ENCODE assay signal across 8 cellular contexts in the genomic region with DNA sequence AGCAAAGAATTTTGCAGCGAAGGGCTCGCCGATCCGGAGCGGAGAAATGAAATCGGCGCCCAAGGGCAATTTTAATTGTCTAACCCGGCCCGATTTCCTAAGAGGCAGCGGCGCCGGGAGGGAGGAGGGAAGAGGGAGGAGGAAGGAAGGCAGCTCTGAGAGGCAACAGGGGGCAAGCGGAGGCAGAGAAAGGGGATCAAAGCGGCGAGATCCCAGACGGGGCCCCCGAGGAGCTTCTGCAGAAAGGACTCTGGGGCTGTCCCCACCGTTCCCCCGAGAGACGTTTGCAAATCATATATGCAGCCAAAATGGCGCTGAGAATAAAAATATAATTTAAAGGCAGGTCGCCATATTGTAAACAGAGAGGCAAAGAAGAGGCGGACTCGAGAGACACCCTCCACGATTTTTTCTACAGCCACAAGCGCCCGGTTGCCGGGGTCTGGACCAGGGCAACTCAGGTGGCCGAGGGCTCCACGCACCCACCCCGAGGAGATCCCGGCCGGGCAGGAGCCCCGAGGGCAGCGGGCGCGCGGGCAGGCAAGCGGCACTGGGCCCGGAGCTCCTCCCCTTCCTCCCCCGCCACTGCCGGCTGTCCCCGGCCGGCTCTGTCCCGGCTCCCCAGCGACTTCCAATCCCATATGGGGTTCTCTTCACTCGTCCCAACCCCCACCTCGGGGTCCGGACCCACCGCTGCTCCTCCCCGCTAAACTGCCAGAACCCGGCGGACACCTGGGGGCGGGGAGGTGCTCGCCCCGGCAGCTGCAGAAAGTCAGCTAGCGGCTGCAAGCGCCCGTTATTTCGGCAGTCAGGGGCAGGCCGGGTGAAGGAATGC. TPM values are rescaled to one million over a fixed set of nuclear protein-coding genes. Genes with fewer than 3 reads are reported as not detected.
DNase-seq lines count a peak whose midpoint lies in the region; ATAC-seq and TF ChIP-seq lines count a peak whose summit lies in the region.

No MANE protein-coding gene starts in this region.

- H3K4me3 ChIP-seq in AG10803 (ENCODE audit: low read length) (peak overlapping the region; percentile 92), HEK293 (ENCODE audit: low read depth, low read length) (peak overlapping the region; percentile 87), RWPE2 (ENCODE audit: severe bottlenecking) (peak overlapping the region; percentile 47), osteoblast (ENCODE audit: insufficient read depth, low read length) (peak overlapping the region; percentile 85), thyroid gland (replicated peaks in 1 of 3) (peak overlapping the region; percentile 56 to 90 (median 71))

- peak overlapping the region; percentile 97 for H3K4me3 Mint-ChIP-seq in glutamatergic neuron (ENCODE audit: unreplicated experiment)

- POLR2A ChIA-PET in HEK293 (lab: Yijun Ruan, JAX) = interaction anchor here (0.6 to 2.3 kb wide), 15 partner anchors 9 to 613 kb away, joined by 3 to 48 read pairs (median 4); a partner anchor contains a TSS

- no peaks in the 10 kb centered on the region for H3K27me3 ChIP-seq in RWPE2 (ENCODE audit: insufficient read depth, poor library complexity, severe bottlenecking)
- no peaks in the 10 kb centered on the region for H3K27me3 ChIP-seq in osteoblast (ENCODE audit: insufficient read depth, low read length)
- no peaks in the 10 kb centered on the region for H3K27me3 ChIP-seq in thyroid gland

- peaks cover 19% of the 10 kb centered on the region for H3K4me1 Mint-ChIP-seq in glutamatergic neuron (ENCODE audit: low read depth, unreplicated experiment)

- TF ChIP-seq POLR2A in thyroid gland (IDR thresholded peaks at IDR 0.05) = peak in 1 of 2 donors; percentile 29

- H2AFZ ChIP-seq in osteoblast (ENCODE audit: low read length) = peak overlapping the region; percentile 76

- CTCF ChIA-PET in HEK293 (lab: Yijun Ruan, JAX) = interaction anchor here (0.5 to 18.9 kb wide), 12 partner anchors 17 to 223 kb away, joined by 3 to 680 read pairs (median 4); a partner anchor contains a TSS

- no peak for TF ChIP-seq CTCF in AG10803 (conservative IDR thresholded peaks at IDR 0.05; ENCODE audit: low read length)
- TF ChIP-seq CTCF in HEK293 (tag by site-specific recombination; IDR thresholded peaks at IDR 0.05) = no peak
- no peak for TF ChIP-seq CTCF in RWPE2 (IDR thresholded peaks at IDR 0.05; ENCODE audit: poor library complexity, severe bottlenecking)
- no peak for TF ChIP-seq CTCF in glutamatergic neuron (IDR thresholded peaks at IDR 0.05; ENCODE audit: partially characterized antibody, unreplicated experiment)
- no peak for TF ChIP-seq CTCF in osteoblast (IDR thresholded peaks at IDR 0.05; ENCODE audit: extremely low read depth, low read depth, low read length)
- peak in 1 of 6 experiments; percentile 13 for TF ChIP-seq CTCF in thyroid gland (IDR thresholded peaks at IDR 0.05)

- H3K4me1 ChIP-seq in HEK293 (ENCODE audit: control insufficient read depth, insufficient read depth, low read length) (peaks cover 18% of the 10 kb centered on the region), RWPE2 (ENCODE audit: insufficient read depth, poor library complexity, severe bottlenecking) (peaks cover 29% of the 10 kb centered on the region), osteoblast (ENCODE audit: insufficient read depth, low read length) (peaks cover 45% of the 10 kb centered on the region), thyroid gland (peaks cover 19 to 51% of the 10 kb centered on the region in 2 donors)

- H3K9me3 ChIP-seq in HEK293 (ENCODE audit: control insufficient read depth, insufficient read depth, low read depth, low read length) (no peaks in the 10 kb centered on the region), RWPE2 (ENCODE audit: severe bottlenecking) (no peaks in the 10 kb centered on the region), osteoblast (ENCODE audit: low read depth, low read length) (no peaks in the 10 kb centered on the region), thyroid gland (no peaks in the 10 kb centered on the region)

- peaks cover 13% of the 10 kb centered on the region for H4K20me1 ChIP-seq in osteoblast (ENCODE audit: insufficient read depth, low read length)

- peak overlapping the region; percentile 94 for H3K4me2 ChIP-seq in osteoblast (ENCODE audit: insufficient read depth, low read length)

- H3K79me2 ChIP-seq in osteoblast (ENCODE audit: insufficient read depth, low read length) = peaks cover 63% of the 10 kb centered on the region

- H3K36me3 Mint-ChIP-seq in glutamatergic neuron (ENCODE audit: unreplicated experiment) = no peaks in the 10 kb centered on the region

- peak overlapping the region; percentile 92 for H3K27ac Mint-ChIP-seq in glutamatergic neuron (ENCODE audit: unreplicated experiment)

- peaks cover 12% of the 10 kb centered on the region for H3K9me3 Mint-ChIP-seq in glutamatergic neuron (ENCODE audit: unreplicated experiment)

- DNase-seq in AG10803 (ENCODE audit: low read depth) = peak; percentile 52
- no peak for DNase-seq in RWPE2 (ENCODE audit: low spot score)
- peak; percentile 64 for DNase-seq in activated naive CD4-positive, alpha-beta T cell treated with Interleukin-2 at 50 U/mL for 16 hours
- DNase-seq in glutamatergic neuron = peak; percentile 70
- no peak for DNase-seq in osteoblast (ENCODE audit: insufficient read length, low spot score, missing footprints)
- peak; percentile 63 to 65 for DNase-seq in thyroid gland

- peak overlapping the region; percentile 81 for H3K27ac ChIP-seq in HEK293 (ENCODE audit: extremely low read depth, low read depth, low read length)
- H3K27ac ChIP-seq in RWPE2 (ENCODE audit: poor library complexity, severe bottlenecking) = peak overlapping the region; percentile 86
- H3K27ac ChIP-seq in osteoblast (ENCODE audit: low read depth, low read length) = peak overlapping the region; percentile 88
- peak overlapping the region; percentile 87 to 95 (median 89) for H3K27ac ChIP-seq in thyroid gland

- 0% methylated on average over 41 to 59 of the region's 61 CpGs for WGBS in thyroid gland, 2 donors

- H3K36me3 ChIP-seq in HEK293 (ENCODE audit: control insufficient read depth in 2 of 2, insufficient read depth in 1 of 2, low read length in 2 of 2) (peaks cover 13 to 15% of the 10 kb centered on the region in 2 experiments), RWPE2 (ENCODE audit: low read depth) (peaks cover 31% of the 10 kb centered on the region), osteoblast (ENCODE audit: insufficient read depth, low read length) (no peaks in the 10 kb centered on the region), thyroid gland (no peaks in the 10 kb centered on the region)

- H3K27me3 Mint-ChIP-seq in glutamatergic neuron (ENCODE audit: unreplicated experiment) = peaks cover 11% of the 10 kb centered on the region

- ATAC-seq in RWPE2 (ENCODE audit: low read depth) (no peak), GM19328 (IDR thresholded peaks at IDR 0.05; ENCODE audit: unreplicated experiment) (no peak)

- intact Hi-C loops in thyroid gland (cut with DNase I) = loop anchor here (5.0 to 10.0 kb wide), 3 partner anchors 42 to 615 kb away; a partner anchor contains a TSS

TF ChIP-seq in HEK293, 187 proteins besides CTCF, POLR2A, EP300 and RAD21 (continues in another document):
- TF ChIP-seq ZNF629 (tag by site-specific recombination; IDR thresholded peaks at IDR 0.05) (0 out of 2 replicates have a peak, but pooled peaks have one; percentile 7), ZNF670 (tag by site-specific recombination; IDR thresholded peaks at IDR 0.05; ENCODE audit: low read depth) (no peak), GLIS1 (tag by site-specific recombination; IDR thresholded peaks at IDR 0.05) (no peak), ZNF664 (tag by site-specific recombination; IDR thresholded peaks at IDR 0.05) (peak; percentile 26; the same call in 1 of the 2 replicates), SP3 (tag by site-specific recombination; IDR thresholded peaks at IDR 0.05) (peak; percentile 52), ZNF423 (tag by site-specific recombination; IDR thresholded peaks at IDR 0.05) (peak; percentile 15; the same call in 1 of the 2 replicates), IKZF3 (tag by site-specific recombination; IDR thresholded peaks at IDR 0.05) (no peak; the same call in none of the 2 replicates), ZNF121 (tag by site-specific recombination; IDR thresholded peaks at IDR 0.05) (no peak), ZEB2 (tag by site-specific recombination; IDR thresholded peaks at IDR 0.05) (peak; percentile 49; the same call in 1 of the 2 replicates), ZNF76 (tag by site-specific recombination; IDR thresholded peaks at IDR 0.05; ENCODE audit: borderline replicate concordance, low read depth) (peak; percentile 29), GLIS2 (tag by site-specific recombination; IDR thresholded peaks at IDR 0.05) (peak; percentile 74), HOXA7 (CRISPR knock-in tag; IDR thresholded peaks at IDR 0.05; ENCODE audit: borderline replicate concordance) (no peak), SP7 (tag by site-specific recombination; IDR thresholded peaks at IDR 0.05) (no peak), SP2 (tag by site-specific recombination; IDR thresholded peaks at IDR 0.05) (peak; percentile 71), ZNF335 (tag by site-specific recombination; conservative IDR thresholded peaks at IDR 0.05) (peak; percentile 88), REPIN1 (tag by site-specific recombination; IDR thresholded peaks at IDR 0.05; ENCODE audit: low read depth) (no peak), TCF7L2 (IDR thresholded peaks at IDR 0.05; ENCODE audit: borderline replicate concordance, low read depth, low read length) (peak; percentile 48; the same call in 1 of the 2 replicates), ZNF660 (tag by site-specific recombination; IDR thresholded peaks at IDR 0.05) (0 out of 2 replicates have a peak, but pooled peaks have one; percentile 14), TRIM28 (IDR thresholded peaks at IDR 0.05; ENCODE audit: borderline replicate concordance, low read length) (no peak)

RNA-seq across cellular contexts. Expression of a gene that starts 1.9 kb away (rescaled TPM):
- total RNA-seq in glutamatergic neuron (ENCODE audit: unreplicated experiment) (59.8 TPM), osteoblast (20.3 and 26.8 TPM in 2 replicates), thyroid gland (10 to 100 TPM; 22.0 to 62.9 (median 60.1) TPM)

RNA-seq across cellular contexts. Expression of a gene that starts 46.5 kb away (rescaled TPM):
- total RNA-seq in glutamatergic neuron (ENCODE audit: unreplicated experiment) = 17.0 TPM
- total RNA-seq in osteoblast = 4.7 and 6.2 TPM in 2 replicates
- total RNA-seq in thyroid gland = 10 to 100 TPM; 10.6 to 16.2 (median 13.3) TPM

RNA-seq across cellular contexts. Expression of a gene that starts 51.9 kb away (rescaled TPM):
- total RNA-seq in glutamatergic neuron (ENCODE audit: unreplicated experiment) = 143 TPM
- 32.1 and 35.1 TPM in 2 replicates for total RNA-seq in osteoblast
- 10 to 100 TPM; 55.0 to 75.0 (median 62.7) TPM for total RNA-seq in thyroid gland

RNA-seq across cellular contexts. Expression of a gene that starts 56.4 kb away (rescaled TPM):
- total RNA-seq in glutamatergic neuron (ENCODE audit: unreplicated experiment) = 6.7 TPM
- total RNA-seq in osteoblast = not detected in 2 replicates
- not detected for total RNA-seq in thyroid gland

Comparison
In these comparisons a context has a peak if more than half of its experiments do, and no peak if none do; other contexts are left out.
1. DNase-seq: peak in AG10803 (single experiment), activated naive CD4-positive, alpha-beta T cell treated with Interleukin-2 at 50 U/mL for 16 hours (single experiment), glutamatergic neuron (single experiment) and thyroid gland (2 of 2); none in RWPE2 (single experiment) and osteoblast (single experiment).
2. Peak in every context shown above with its lines, with median percentiles within 50 percentile points of each other: H3K4me3 ChIP-seq and H3K27ac ChIP-seq.